In genomic region chr13:61350351-61350750, GRCh38 we compare ENCODE assay signal across 18 cellular contexts.
DNase-seq lines count a peak whose midpoint lies in the region; ATAC-seq and TF ChIP-seq lines count a peak whose summit lies in the region.
"Had no signal": no experiment of that assay in that cellular context is flagged by ENCODE, and none has a peak within 500 bp of the region (broad histone marks: within the 10 kb centered on the region; RNA-seq: fewer than 3 reads in every experiment).

No MANE protein-coding gene starts in this region.

- H3K4me1 Mint-ChIP-seq in CD8-positive, alpha-beta memory T cell, result no peaks in the 10 kb centered on the region
- H3K4me1 Mint-ChIP-seq: CD14-positive monocyte; CD4-positive, alpha-beta memory T cell had no signal

- peak overlapping the region; percentile 1 for H2AFZ ChIP-seq in SU-DHL-6 (ENCODE audit: low read depth, low read length, severe bottlenecking)

- no peaks in the 10 kb centered on the region for H3K27me3 ChIP-seq in SU-DHL-6 (ENCODE audit: low read length)
- H3K27me3 ChIP-seq in CD8-positive, alpha-beta memory T cell (ENCODE audit: insufficient read depth, low read length, poor library complexity, severe bottlenecking), result no peaks in the 10 kb centered on the region
- H3K27me3 ChIP-seq: BLaER1 had no signal

- H3K36me3 Mint-ChIP-seq in CD8-positive, alpha-beta memory T cell, result no peaks in the 10 kb centered on the region
- H3K36me3 Mint-ChIP-seq: CD14-positive monocyte; CD4-positive, alpha-beta memory T cell had no signal

- H3K9ac ChIP-seq in SU-DHL-6 (ENCODE audit: low read length), result no peak overlapping the region
- H3K9ac ChIP-seq: BLaER1 had no signal

- no peaks in the 10 kb centered on the region for H3K4me1 ChIP-seq in CD8-positive, alpha-beta memory T cell (ENCODE audit: insufficient read depth, low read length)
- H3K4me1 ChIP-seq: A549, BLaER1, HAP-1 had no signal

- CTCF ChIA-PET in CD8-positive, alpha-beta memory T cell (lab: Charles Lee), result no interaction called here

- H3K27ac ChIP-seq in SU-DHL-6 (ENCODE audit: low read depth, low read length), result no peak overlapping the region
- no peak overlapping the region for H3K27ac ChIP-seq in CD8-positive, alpha-beta memory T cell (ENCODE audit: low read depth, low read length)
- H3K27ac ChIP-seq: 22Rv1, A549, BLaER1 had no signal

- H3K4me2 ChIP-seq in SU-DHL-6 (ENCODE audit: low read depth, low read length, poor library complexity, severe bottlenecking), result no peak overlapping the region
- H3K4me2 ChIP-seq: A549, BLaER1 had no signal

- no peak for ATAC-seq in Right ventricle myocardium inferior
- ATAC-seq: A549, GM12878 had no signal

- DNase-seq in ACHN, result peak; percentile 11
- peak; percentile 19 for DNase-seq in epithelial cell of proximal tubule (ENCODE audit: low read depth)
- peak; percentile 67 for DNase-seq in kidney tubule cell (ENCODE audit: low spot score)
- DNase-seq in activated T-cell treated with anti-CD3 and anti-CD28 coated beads for 4 hours, result no peak
- no peak for DNase-seq in CD8-positive, alpha-beta memory T cell
- DNase-seq in Right ventricle myocardium inferior (ENCODE audit: missing footprints), result no peak
- DNase-seq: CD4-positive, alpha-beta memory T cell; DMS 273 treated with DMSO at 0.1 percent for 48 hours; DMS53; DND-41; EL had no signal

- POLR2A ChIA-PET in CD8-positive, alpha-beta memory T cell (lab: Charles Lee), result no interaction called here

- intact Hi-C loops in Right ventricle myocardium inferior (cut with DNase I), result no loop called here

- no peaks in the 10 kb centered on the region for H3K36me3 ChIP-seq in SU-DHL-6 (ENCODE audit: low read length)
- no peaks in the 10 kb centered on the region for H3K36me3 ChIP-seq in CD8-positive, alpha-beta memory T cell (ENCODE audit: insufficient read depth, low read length)
- H3K36me3 ChIP-seq: BLaER1, HAP-1 had no signal

- in situ Hi-C loops in ACHN (cut with HindIII; ENCODE audit: low pct_ligation_motif_present, low pct_unique_long_range_greater_than_20kb, low sequenced_read_pairs), result no loop called here

- H3K9me2 ChIP-seq in SU-DHL-6 (replicated peaks; ENCODE audit: insufficient read depth, low read length), result no peaks in the 10 kb centered on the region

- no peaks in the 10 kb centered on the region for H4K20me1 ChIP-seq in SU-DHL-6 (ENCODE audit: low read depth, low read length)
- H4K20me1 ChIP-seq: BLaER1 had no signal

- H3K9me3 Mint-ChIP-seq in CD8-positive, alpha-beta memory T cell, result peaks cover 0 to 34% (median 6%) of the 10 kb centered on the region in 5 donors

- H3K9me3 ChIP-seq in SU-DHL-6 (ENCODE audit: insufficient read depth, low read length), result no peaks in the 10 kb centered on the region
- H3K9me3 ChIP-seq in CD8-positive, alpha-beta memory T cell (ENCODE audit: low read length), result peaks cover 5% of the 10 kb centered on the region
- H3K9me3 ChIP-seq: A549, BLaER1, HAP-1 had no signal

- TF ChIP-seq CTCF in SU-DHL-6 (IDR thresholded peaks at IDR 0.05; ENCODE audit: insufficient read depth, low read length, poor library complexity, severe bottlenecking) (no peak), epithelial cell of proximal tubule (conservative IDR thresholded peaks at IDR 0.05; ENCODE audit: low read depth, low read length) (no peak)

- H3K4me3 ChIP-seq in SU-DHL-6 (ENCODE audit: insufficient read depth, low read length, poor library complexity, severe bottlenecking), result no peak overlapping the region
- no peak overlapping the region for H3K4me3 ChIP-seq in epithelial cell of proximal tubule (ENCODE audit: low read depth, low read length)
- H3K4me3 ChIP-seq in CD8-positive, alpha-beta memory T cell (ENCODE audit: low read length), result no peak overlapping the region
- H3K4me3 ChIP-seq: A549, BLaER1, GM12878, HAP-1 had no signal

- H3K27me3 Mint-ChIP-seq in CD8-positive, alpha-beta memory T cell, result no peaks in the 10 kb centered on the region
- H3K27me3 Mint-ChIP-seq: CD4-positive, alpha-beta memory T cell had no signal

- no peaks in the 10 kb centered on the region for H3K79me2 ChIP-seq in SU-DHL-6 (ENCODE audit: insufficient read depth, low read length)

- no peaks in the 10 kb centered on the region for H3F3A ChIP-seq in SU-DHL-6 (ENCODE audit: insufficient read depth)

- H3K27ac Mint-ChIP-seq in CD8-positive, alpha-beta memory T cell, result no peak overlapping the region
- H3K27ac Mint-ChIP-seq: CD14-positive monocyte; CD4-positive, alpha-beta memory T cell had no signal

- no peak overlapping the region for H3K4me3 Mint-ChIP-seq in CD8-positive, alpha-beta memory T cell
- H3K4me3 Mint-ChIP-seq: CD14-positive monocyte; CD4-positive, alpha-beta memory T cell had no signal

Comparison
In these comparisons a context has a peak if more than half of its experiments do, and no peak if none do; other contexts are left out.
1. DNase-seq: peak in ACHN (single experiment), epithelial cell of proximal tubule (single experiment) and kidney tubule cell (single experiment); none in activated T-cell treated with anti-CD3 and anti-CD28 coated beads for 4 hours (single experiment), CD8-positive, alpha-beta memory T cell (0 of 5) and Right ventricle myocardium inferior (single experiment).